ENCODE assay signal across 8 cellular contexts in genomic region chr2:24491626-24492282, GRCh38. TPM values are rescaled to one million over a fixed set of nuclear protein-coding genes. Genes with fewer than 3 reads are reported as not detected.
DNase-seq lines count a peak whose midpoint lies in the region; ATAC-seq, FAIRE-seq and TF ChIP-seq lines count a peak whose summit lies in the region.

No MANE protein-coding gene starts in this region.

- DNase-seq in EH (ENCODE audit: low read depth) (peak; percentile 41), LHCN-M2 (ENCODE audit: low read depth) (peak; percentile 80), bronchial epithelial cell (ENCODE audit: low read depth) (no peak), kidney (peak; percentile 87), DMS153 (lab: John Stamatoyannopoulos, UW) (no peak)
- DNase-seq in stimulated activated CD4-positive, alpha-beta T cell treated with anti-CD3 and anti-CD28 coated beads, Interleukin-15, amount 100 ng/mL, for 24 hours, result peak; percentile 67

- no peak for TF ChIP-seq CTCF in VCaP (conservative IDR thresholded peaks at IDR 0.05)
- no peak for TF ChIP-seq CTCF in bronchial epithelial cell (IDR thresholded peaks at IDR 0.05; ENCODE audit: insufficient read depth, low read length, severe bottlenecking)
- no peak for TF ChIP-seq CTCF in kidney (IDR thresholded peaks at IDR 0.05; ENCODE audit: borderline replicate concordance, extremely low read depth, insufficient read depth)

- H3K27ac ChIP-seq in VCaP, result peak overlapping the region; percentile 87
- H3K27ac ChIP-seq in kidney (ENCODE audit: low read depth in 2 of 2, low read length in 2 of 2), result peak overlapping the region; percentile 59 to 78

- ATAC-seq in GM21737 (IDR thresholded peaks at IDR 0.05; ENCODE audit: unreplicated experiment), result peak; percentile 38

- H3K4me3 ChIP-seq in bronchial epithelial cell (ENCODE audit: low read depth, low read length) (peak overlapping the region; percentile 50), kidney (ENCODE audit: low read length in 2 of 2) (peak overlapping the region; percentile 63 to 75)

- H3K4me1 ChIP-seq in kidney (ENCODE audit: control insufficient read depth in 1 of 2, insufficient read depth in 1 of 2, low read depth in 1 of 2, low read length in 2 of 2), result peaks cover 14 to 16% of the 10 kb centered on the region in 2 donors

- no peaks in the 10 kb centered on the region for H3K9me3 ChIP-seq in kidney (ENCODE audit: control insufficient read depth in 1 of 2, low read length in 2 of 2)

- intact Hi-C loops in kidney (cut with DNase I), result no loop called here

- H3K36me3 ChIP-seq in bronchial epithelial cell (ENCODE audit: control insufficient read depth, insufficient read depth, low read length) (no peaks in the 10 kb centered on the region), kidney (ENCODE audit: control insufficient read depth in 1 of 2, insufficient read depth in 2 of 2, low read length in 2 of 2) (no peaks in the 10 kb centered on the region)

- peak overlapping the region; percentile 56 to 74 for H3K9ac ChIP-seq in kidney (ENCODE audit: low read length in 2 of 2)

- FAIRE-seq in bronchial epithelial cell (lab: Jason Lieb, UNC) (no peak), kidney (lab: Jason Lieb, UNC) (no peak)

- no peaks in the 10 kb centered on the region for H3K27me3 ChIP-seq in bronchial epithelial cell (ENCODE audit: control insufficient read depth, insufficient read depth, low read length)

RNA-seq across cellular contexts. Expression of gene NCOA1, which starts 0.7 kb away (rescaled TPM):
- 14.6 and 27.5 TPM in 2 replicates for total RNA-seq in LHCN-M2 (2014; rRNA removed)
- 6.5 TPM for polyA plus RNA-seq in LHCN-M2 (2012)
- 3.4 and 7.4 TPM in 2 replicates for total RNA-seq in bronchial epithelial cell
- total RNA-seq in kidney, result 41.5 TPM
- 11.6 TPM for polyA plus RNA-seq in kidney (ENCODE audit: insufficient read depth, low read depth, low replicate concordance)

Comparison
In these comparisons a context has a peak if more than half of its experiments do, and no peak if none do; other contexts are left out.
1. DNase-seq: peak in EH (single experiment), LHCN-M2 (single experiment), kidney (single experiment) and stimulated activated CD4-positive, alpha-beta T cell treated with anti-CD3 and anti-CD28 coated beads, Interleukin-15, amount 100 ng/mL, for 24 hours (single experiment); none in bronchial epithelial cell (single experiment) and DMS153 (single experiment).